Comparison of ENCODE assay signal across 18 cellular contexts in the genomic region with DNA sequence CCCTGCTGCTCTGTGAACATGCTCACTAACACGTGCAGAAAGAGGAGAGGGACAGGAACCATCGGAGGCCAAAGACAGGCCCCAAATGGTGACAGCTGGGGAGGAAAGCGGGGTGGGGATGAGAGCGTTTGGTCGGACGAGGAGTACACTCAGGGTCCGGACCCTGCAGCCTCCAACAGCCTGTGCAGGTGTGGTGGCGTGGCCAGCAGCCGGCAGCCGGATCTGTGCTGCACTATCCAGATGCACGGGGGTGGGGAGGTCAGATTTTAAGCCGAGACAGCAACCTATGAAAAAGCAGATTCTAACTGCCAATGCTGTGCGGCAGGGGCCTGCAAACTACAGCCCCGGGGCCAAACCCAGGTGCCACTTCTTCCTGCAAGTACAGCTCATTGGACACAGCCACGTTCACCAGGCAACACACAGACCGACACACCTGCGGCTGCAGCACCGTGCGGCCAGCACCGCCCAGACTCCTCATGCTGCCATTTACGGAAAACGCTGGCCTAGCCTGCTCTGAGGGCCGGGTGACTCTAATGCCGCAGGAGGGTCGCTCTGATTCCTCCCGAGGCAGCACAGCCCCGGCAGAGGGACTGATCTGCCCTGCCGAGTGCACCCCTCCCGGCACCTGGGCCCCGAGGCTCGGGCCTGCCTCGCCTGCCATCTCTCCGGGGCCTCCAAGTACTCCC.
"Had no signal": no experiment of that assay in that cellular context is flagged by ENCODE, and none has a peak within 500 bp of the region (broad histone marks: within the 10 kb centered on the region; RNA-seq: fewer than 3 reads in every experiment).

No MANE protein-coding gene starts in this region.

- H3K9me3 ChIP-seq: SK-N-SH, tibial nerve had no signal

- H3K9ac ChIP-seq: parathyroid adenoma, SK-N-SH had no signal

- H3K9me3 Mint-ChIP-seq: activated naive CD4-positive, alpha-beta T cell treated with anti-CD3 and anti-CD28 coated beads, Interleukin-2, amount 50 U/mL, for 24 hours; stimulated activated naive B cell treated with anti-CD40 and anti-IgM and Interleukin-4, amounts not matched to agents 10 μg/mL and 1 μg/mL and 100 μg/mL, for 72 hours; T-cell had no signal

- FAIRE-seq: endothelial cell of umbilical vein had no signal

- H3K27me3 ChIP-seq: tibial nerve had no signal

- H3K4me3 ChIP-seq: lung, tibial nerve had no signal

- H2AFZ ChIP-seq: parathyroid adenoma had no signal

- H3K27me3 Mint-ChIP-seq: activated naive CD4-positive, alpha-beta T cell treated with anti-CD3 and anti-CD28 coated beads, Interleukin-2, amount 50 U/mL, for 24 hours; stimulated activated naive B cell treated with anti-CD40 and anti-IgM and Interleukin-4, amounts not matched to agents 10 μg/mL and 1 μg/mL and 100 μg/mL, for 72 hours; T-cell had no signal

- H3K4me2 ChIP-seq: SK-N-SH had no signal

- ATAC-seq: activated CD4-positive, CD25-positive, alpha-beta regulatory T cell treated with anti-CD3 and anti-CD28 coated beads, Interleukin-2, amount 50 U/mL, for 24 hours; stimulated activated naive B cell treated with anti-CD40 and anti-IgM and Interleukin-4, amounts not matched to agents 10 μg/mL and 1 μg/mL and 100 μg/mL, for 72 hours had no signal

- H3K27ac ChIP-seq: parathyroid adenoma had no signal

- H3K4me3 Mint-ChIP-seq: activated naive CD4-positive, alpha-beta T cell treated with anti-CD3 and anti-CD28 coated beads, Interleukin-2, amount 50 U/mL, for 24 hours; stimulated activated naive B cell treated with anti-CD40 and anti-IgM and Interleukin-4, amounts not matched to agents 10 μg/mL and 1 μg/mL and 100 μg/mL, for 72 hours; T-cell had no signal

- H3K27ac Mint-ChIP-seq: activated naive CD4-positive, alpha-beta T cell treated with anti-CD3 and anti-CD28 coated beads, Interleukin-2, amount 50 U/mL, for 24 hours; stimulated activated naive B cell treated with anti-CD40 and anti-IgM and Interleukin-4, amounts not matched to agents 10 μg/mL and 1 μg/mL and 100 μg/mL, for 72 hours; T-cell had no signal

- DNase-seq: activated CD4-positive, alpha-beta T cell treated with anti-CD3 and anti-CD28 coated beads, Interleukin-2, amount 50 U/mL, for 1 hour; activated effector memory CD4-positive, alpha-beta T cell treated with Interleukin-2 at 50 U/mL for 16 hours; caudate nucleus; cortex of kidney; effector CD4-positive, alpha-beta T cell; foreskin fibroblast; kidney glomerular epithelial cell; midbrain; stimulated activated naive B cell treated with anti-CD40 and anti-IgM and Interleukin-4, amounts not matched to agents 10 μg/mL and 1 μg/mL and 100 μg/mL, for 72 hours; T-cell; T-helper 9 cell had no signal
